ENCODE assay signal across 1 cellular context in genomic region chr14:39184628-39185255, GRCh38.
TF ChIP-seq lines count a peak whose summit lies in the region.

No MANE protein-coding gene starts in this region.

TF ChIP-seq in HepG2, 621 proteins besides CTCF, POLR2A, EP300 and RAD21 (continued from another document and continues in another):
- TF ChIP-seq YEATS2 (CRISPR knock-in tag; IDR thresholded peaks at IDR 0.05; ENCODE audit: borderline replicate concordance) (0 out of 2 replicates have a peak, but pooled peaks have one; percentile 45), ZBED4 (CRISPR knock-in tag; IDR thresholded peaks at IDR 0.05; ENCODE audit: borderline replicate concordance) (no peak), ZEB1 (IDR thresholded peaks at IDR 0.05; ENCODE audit: insufficient replicate concordance, low read depth) (no peak), PRDM10 (CRISPR knock-in tag; IDR thresholded peaks at IDR 0.05; ENCODE audit: low read depth) (no peak), SAFB2 (CRISPR knock-in tag; IDR thresholded peaks at IDR 0.05; ENCODE audit: borderline replicate concordance, low read depth) (no peak; the same call in 1 of the 2 replicates), MLLT10 (CRISPR knock-in tag; IDR thresholded peaks at IDR 0.05) (no peak), HNRNPL (IDR thresholded peaks at IDR 0.05; ENCODE audit: low read depth, low read length) (no peak), JARID2 (CRISPR knock-in tag; IDR thresholded peaks at IDR 0.05; ENCODE audit: insufficient replicate concordance) (no peak), HOXD1 (CRISPR knock-in tag; IDR thresholded peaks at IDR 0.05) (no peak), HMG20B (CRISPR knock-in tag; conservative IDR thresholded peaks at IDR 0.05) (no peak), ZNF839 (CRISPR knock-in tag; IDR thresholded peaks at IDR 0.05; ENCODE audit: borderline replicate concordance) (no peak), NFE2L2 (IDR thresholded peaks at IDR 0.05; ENCODE audit: low read length) (no peak), HOXA3 (CRISPR knock-in tag; IDR thresholded peaks at IDR 0.05) (no peak), ZNF513 (CRISPR knock-in tag; conservative IDR thresholded peaks at IDR 0.05) (no peak), BCLAF1 (IDR thresholded peaks at IDR 0.05) (no peak), IKZF1 (IDR thresholded peaks at IDR 0.05) (no peak), DR1 (CRISPR knock-in tag; IDR thresholded peaks at IDR 0.05) (no peak), ZNF451 (CRISPR knock-in tag; IDR thresholded peaks at IDR 0.05) (no peak), ZNF574 (CRISPR knock-in tag; IDR thresholded peaks at IDR 0.05) (no peak), GATA4 (IDR thresholded peaks at IDR 0.05; ENCODE audit: borderline replicate concordance, low read depth) (0 out of 2 replicates have a peak, but pooled peaks have one; percentile 14), NR2F6 (IDR thresholded peaks at IDR 0.05) (no peak), NR2F6 (CRISPR knock-in tag; IDR thresholded peaks at IDR 0.05) (no peak), BATF2 (CRISPR knock-in tag; IDR thresholded peaks at IDR 0.05) (0 out of 2 replicates have a peak, but pooled peaks have one; percentile 35), ZNF598 (CRISPR knock-in tag; IDR thresholded peaks at IDR 0.05; ENCODE audit: borderline replicate concordance) (0 out of 2 replicates have a peak, but pooled peaks have one; percentile 29), CEBPB (IDR thresholded peaks at IDR 0.05; ENCODE audit: borderline replicate concordance, low read depth, low read length) (no peak), ZNF230 (CRISPR knock-in tag; IDR thresholded peaks at IDR 0.05) (no peak), FOXP1 (IDR thresholded peaks at IDR 0.05) (no peak), FOXP1 (CRISPR knock-in tag; IDR thresholded peaks at IDR 0.05) (no peak), BHLHE40 (IDR thresholded peaks at IDR 0.05; ENCODE audit: low read length) (no peak), ZBTB3 (CRISPR knock-in tag; IDR thresholded peaks at IDR 0.05; ENCODE audit: borderline replicate concordance, low read depth) (no peak), RELA (CRISPR knock-in tag; IDR thresholded peaks at IDR 0.05) (no peak), ZNF749 (CRISPR knock-in tag; IDR thresholded peaks at IDR 0.05; ENCODE audit: borderline replicate concordance) (no peak), ZNF256 (CRISPR knock-in tag; conservative IDR thresholded peaks at IDR 0.05) (no peak; the same call in 1 of the 2 replicates), ZFP90 (CRISPR knock-in tag; IDR thresholded peaks at IDR 0.05; ENCODE audit: borderline replicate concordance) (no peak), ZNF414 (CRISPR knock-in tag; IDR thresholded peaks at IDR 0.05) (0 out of 2 replicates have a peak, but pooled peaks have one; percentile 34), POGK (CRISPR knock-in tag; conservative IDR thresholded peaks at IDR 0.05) (no peak), ZNF772 (CRISPR knock-in tag; IDR thresholded peaks at IDR 0.05) (no peak), HNRNPK (IDR thresholded peaks at IDR 0.05; ENCODE audit: low read depth, low read length, poor library complexity, severe bottlenecking) (no peak), ZNF644 (CRISPR knock-in tag; IDR thresholded peaks at IDR 0.05; ENCODE audit: low read depth) (no peak), ZNF770 (CRISPR knock-in tag; IDR thresholded peaks at IDR 0.05) (peak; percentile 85)
